ENCODE assay signal across 19 cellular contexts in genomic region chr22:36930041-36930935, GRCh38. TPM values are rescaled to one million over a fixed set of nuclear protein-coding genes. Genes with fewer than 3 reads are reported as not detected.
DNase-seq lines count a peak whose midpoint lies in the region; TF ChIP-seq lines count a peak whose summit lies in the region.
"Had no signal": no experiment of that assay in that cellular context is flagged by ENCODE, and none has a peak within 500 bp of the region (broad histone marks: within the 10 kb centered on the region; RNA-seq: fewer than 3 reads in every experiment).

No MANE protein-coding gene starts in this region.

- no peaks in the 10 kb centered on the region for H3K36me3 ChIP-seq in MM.1S (replicated peaks; ENCODE audit: insufficient read depth, low read length)
- H3K36me3 ChIP-seq in endodermal cell (ENCODE audit: control insufficient read depth, insufficient read depth, low read length), result no peaks in the 10 kb centered on the region
- peaks cover 100% of the 10 kb centered on the region for H3K36me3 ChIP-seq in neutrophil
- H3K36me3 ChIP-seq: HAP-1 had no signal

- H3K9ac ChIP-seq in MM.1S (ENCODE audit: low read length) (peak overlapping the region; percentile 45; the same call in 1 of the 2 replicates), endodermal cell (ENCODE audit: extremely low read depth, low read length, poor library complexity, severe bottlenecking) (no peak overlapping the region)

- no peaks in the 10 kb centered on the region for H3K36me3 Mint-ChIP-seq in endodermal cell (ENCODE audit: low read depth)

- 88 to 93% methylated on average over 14 to 20 of the region's 20 CpGs for WGBS in endodermal cell (ENCODE audit: insufficient coverage in 1 of 2, insufficient read length in 1 of 2), 2 experiments

- H3K27ac ChIP-seq in MM.1S (ENCODE audit: low read length), result peak overlapping the region; percentile 96
- no peak overlapping the region for H3K27ac ChIP-seq in endodermal cell (ENCODE audit: low read depth, low read length)
- peak overlapping the region; percentile 50 for H3K27ac ChIP-seq in neutrophil
- H3K27ac ChIP-seq: PC-9 had no signal

- H3K27me3 Mint-ChIP-seq in endodermal cell (ENCODE audit: insufficient read depth), result peaks cover 4% of the 10 kb centered on the region
- H3K27me3 Mint-ChIP-seq: CD4-positive, CD25-positive, alpha-beta regulatory T cell had no signal

- no peaks in the 10 kb centered on the region for H3K9me2 ChIP-seq in MM.1S (replicated peaks; ENCODE audit: insufficient read depth, low read length)

- H3K4me1 ChIP-seq in MM.1S (ENCODE audit: low read length) (peaks cover 56% of the 10 kb centered on the region), endodermal cell (ENCODE audit: control insufficient read depth, insufficient read depth, low read length) (no peaks in the 10 kb centered on the region), neutrophil (ENCODE audit: control insufficient read depth in 1 of 2, insufficient read depth in 1 of 2, low read depth in 1 of 2, low read length in 1 of 2) (peaks cover 15 to 24% of the 10 kb centered on the region in 2 experiments)
- H3K4me1 ChIP-seq: HAP-1 had no signal

- no peak overlapping the region for H3K4me3 Mint-ChIP-seq in endodermal cell
- H3K4me3 Mint-ChIP-seq: CD4-positive, CD25-positive, alpha-beta regulatory T cell had no signal

- DNase-seq in D341Med (ENCODE audit: low spot score), result peak; percentile 27
- DNase-seq in MM.1S, result peak; percentile 91
- peak; percentile 35 for DNase-seq in endodermal cell
- DNase-seq in dermis blood vessel endothelial cell, result no peak
- no peak for DNase-seq in NCI-H1092 treated with DMSO at 0.1 percent for 48 hours (lab: John Stamatoyannopoulos, UW)
- DNase-seq in NCI-H345 (lab: John Stamatoyannopoulos, UW), result no peak
- no peak for DNase-seq in NOMO-1 treated with dmso at 0.1 percent for 144 hours (lab: John Stamatoyannopoulos, UW; ENCODE audit: unreplicated experiment)
- DNase-seq: CD4-positive, CD25-positive, alpha-beta regulatory T cell; DMS79; NCI-H1436; NCI-H2081; NCI-H2227 treated with DMSO at 0.1 percent for 48 hours; NCI-H69; PC-9 had no signal

- TF ChIP-seq CTCF in MM.1S (IDR thresholded peaks at IDR 0.05; ENCODE audit: low read length) (no peak), endodermal cell (conservative IDR thresholded peaks at IDR 0.05) (no peak), neutrophil (IDR thresholded peaks at IDR 0.05) (no peak)

- H3K4me1 Mint-ChIP-seq in endodermal cell, result no peaks in the 10 kb centered on the region

- H3K4me3 ChIP-seq in MM.1S (ENCODE audit: low read length), result no peak overlapping the region
- no peak overlapping the region for H3K4me3 ChIP-seq in endodermal cell (ENCODE audit: low read length)
- no peak overlapping the region for H3K4me3 ChIP-seq in neutrophil (ENCODE audit: low read depth in 1 of 2, low read length in 1 of 2)
- H3K4me3 ChIP-seq: HAP-1, PC-9 had no signal

- peak overlapping the region; percentile 79 for H3K4me2 ChIP-seq in MM.1S (ENCODE audit: low read depth, low read length)
- H3K4me2 ChIP-seq: PC-9 had no signal

- H3K9me3 Mint-ChIP-seq in endodermal cell, result no peaks in the 10 kb centered on the region
- H3K9me3 Mint-ChIP-seq: CD4-positive, CD25-positive, alpha-beta regulatory T cell had no signal

- no peak overlapping the region for H3K27ac Mint-ChIP-seq in endodermal cell

- H3K9me3 ChIP-seq in MM.1S (replicated peaks; ENCODE audit: insufficient read depth, low read length), result no peaks in the 10 kb centered on the region
- no peaks in the 10 kb centered on the region for H3K9me3 ChIP-seq in endodermal cell (ENCODE audit: control insufficient read depth, low read length)
- H3K9me3 ChIP-seq in neutrophil, result no peaks in the 10 kb centered on the region
- H3K9me3 ChIP-seq: HAP-1 had no signal

- no peaks in the 10 kb centered on the region for H3K27me3 ChIP-seq in MM.1S (replicated peaks; ENCODE audit: insufficient read depth, low read length)
- no peaks in the 10 kb centered on the region for H3K27me3 ChIP-seq in endodermal cell (ENCODE audit: control insufficient read depth, insufficient read depth, low read length, poor library complexity, severe bottlenecking)
- no peaks in the 10 kb centered on the region for H3K27me3 ChIP-seq in neutrophil

- no peaks in the 10 kb centered on the region for H4K20me1 ChIP-seq in MM.1S (ENCODE audit: insufficient read depth, low read length)

- peaks cover 25% of the 10 kb centered on the region for H3F3A ChIP-seq in MM.1S (ENCODE audit: insufficient read depth, low read length)

- H2AFZ ChIP-seq in MM.1S (ENCODE audit: low read length), result no peak overlapping the region
- H2AFZ ChIP-seq: PC-9 had no signal

- H3K79me2 ChIP-seq in MM.1S (ENCODE audit: low read length), result peaks cover 40% of the 10 kb centered on the region

RNA-seq across cellular contexts. Expression of gene CSF2RB, which starts 16.9 kb away (rescaled TPM):
- total RNA-seq in endodermal cell (not detected), dermis blood vessel endothelial cell (7.1 and 9.2 TPM in 2 replicates)
- polyA plus RNA-seq in endodermal cell (2013, experiment 1 of 2), result not detected
- polyA plus RNA-seq in endodermal cell (2013, experiment 2 of 2), result not detected
- total RNA-seq: A673, G401, LHCN-M2, PC-9 had no signal

Comparison
In these comparisons a context has a peak if more than half of its experiments do, and no peak if none do; other contexts are left out.
1. DNase-seq: peak in D341Med (single experiment), MM.1S (single experiment) and endodermal cell (single experiment); none in dermis blood vessel endothelial cell (single experiment), NCI-H1092 treated with DMSO at 0.1 percent for 48 hours (single experiment), NCI-H345 (single experiment) and NOMO-1 treated with dmso at 0.1 percent for 144 hours (single experiment).